20 cellular contexts compared by ENCODE assay signal in genomic region chr6:36743538-36744441, GRCh38. TPM values are rescaled to one million over a fixed set of nuclear protein-coding genes. Genes with fewer than 3 reads are reported as not detected.
DNase-seq lines count a peak whose midpoint lies in the region; ATAC-seq, FAIRE-seq and TF ChIP-seq lines count a peak whose summit lies in the region.
"Had no signal": no experiment of that assay in that cellular context is flagged by ENCODE, and none has a peak within 500 bp of the region (broad histone marks: within the 10 kb centered on the region; RNA-seq: fewer than 3 reads in every experiment).

No MANE protein-coding gene starts in this region.

- no peaks in the 10 kb centered on the region for H3K4me1 ChIP-seq in right cardiac atrium (ENCODE audit: control insufficient read depth, insufficient read depth, low read length)
- peaks cover 13% of the 10 kb centered on the region for H3K4me1 ChIP-seq in left ventricle myocardium inferior
- H3K4me1 ChIP-seq in keratinocyte (ENCODE audit: control insufficient read depth, extremely low read depth, insufficient read depth, low read length): peaks cover 10% of the 10 kb centered on the region
- peaks cover 17 to 37% (median 24%) of the 10 kb centered on the region in 4 donors for H3K4me1 ChIP-seq in transverse colon
- H3K4me1 ChIP-seq: gastrocnemius medialis, HAP-1, SJCRH30 had no signal

- no peaks in the 10 kb centered on the region for H3K79me2 ChIP-seq in keratinocyte (ENCODE audit: control insufficient read depth, insufficient read depth, low read length)

- dilution Hi-C loops in keratinocyte (cut with MboI; ENCODE audit: extremely low pct_ligation_motif_present, low sequenced_read_pairs): no loop called here

- H2AFZ ChIP-seq in keratinocyte (ENCODE audit: control insufficient read depth, low read length): no peak overlapping the region

- H3K27ac ChIP-seq in right cardiac atrium (ENCODE audit: low read length) (no peak overlapping the region), left ventricle myocardium inferior (replicated peaks) (no peak overlapping the region), keratinocyte (ENCODE audit: control insufficient read depth, insufficient read depth, low read length) (no peak overlapping the region), transverse colon (peak overlapping the region; percentile 77 to 90 (median 82)), substantia nigra (ENCODE audit: low read depth, low read length, poor library complexity, severe bottlenecking) (no peak overlapping the region), brain microvascular endothelial cell (no peak overlapping the region)
- H3K27ac ChIP-seq: gastrocnemius medialis, SJCRH30 had no signal

- no peaks in the 10 kb centered on the region for H3K9me1 ChIP-seq in keratinocyte (ENCODE audit: control insufficient read depth, extremely low read depth, insufficient read depth, low read length)

- H4K20me1 ChIP-seq in keratinocyte (ENCODE audit: control insufficient read depth, extremely low read depth, insufficient read depth, low read length): no peaks in the 10 kb centered on the region

- TF ChIP-seq CTCF in left ventricle myocardium inferior (IDR thresholded peaks at IDR 0.05; ENCODE audit: borderline replicate concordance) (no peak), keratinocyte (optimal IDR thresholded peaks at IDR 0.05 in 1 of 3, IDR thresholded peaks at IDR 0.05 in 1 of 3, conservative IDR thresholded peaks at IDR 0.05 in 1 of 3; ENCODE audit: extremely low read depth in 1 of 3, insufficient read depth in 2 of 3, low read length in 3 of 3) (no peak), transverse colon (IDR thresholded peaks at IDR 0.05) (no peak), brain microvascular endothelial cell (IDR thresholded peaks at IDR 0.05; ENCODE audit: low read depth, low read length, missing control alignments) (no peak)

- 81% methylated on average over 24 of the region's 24 CpGs for WGBS in right cardiac atrium
- 16 to 57% methylated on average over 5 to 24 of the region's 24 CpGs for WGBS in transverse colon (ENCODE audit: low coverage in 1 of 2), 2 donors

- in situ Hi-C loops in transverse colon (cut with MboI; ENCODE audit: low pct_ligation_motif_present in 1 of 4, low pct_unique_long_range_greater_than_20kb in 1 of 4, low sequenced_read_pairs in 3 of 4) (no loop called here), brain microvascular endothelial cell (cut with HindIII; ENCODE audit: low pct_ligation_motif_present, low sequenced_read_pairs) (no loop called here)

- intact Hi-C loops in right cardiac atrium (cut with DNase I): no loop called here
- intact Hi-C loops in left ventricle myocardium inferior (cut with micrococcal nuclease): no loop called here
- intact Hi-C loops in transverse colon (cut with DNase I; ENCODE audit: low total_unique reads): no loop called here

- no peaks in the 10 kb centered on the region for H3K36me3 ChIP-seq in left ventricle myocardium inferior
- H3K36me3 ChIP-seq in keratinocyte (ENCODE audit: control insufficient read depth in 2 of 2, extremely low read depth in 1 of 2, insufficient read depth in 2 of 2, low read length in 2 of 2): no peaks in the 10 kb centered on the region
- H3K36me3 ChIP-seq in transverse colon: no peaks in the 10 kb centered on the region
- H3K36me3 ChIP-seq in brain microvascular endothelial cell (replicated peaks): no peaks in the 10 kb centered on the region
- H3K36me3 ChIP-seq: gastrocnemius medialis, HAP-1, SJCRH30 had no signal

- H3K9ac ChIP-seq in keratinocyte (ENCODE audit: control insufficient read depth, extremely low read depth, insufficient read depth, low read length): no peak overlapping the region

- TF ChIP-seq POLR2A in transverse colon (IDR thresholded peaks at IDR 0.05): peak; percentile 58

- H3K4me3 ChIP-seq in right cardiac atrium (ENCODE audit: low read length) (no peak overlapping the region), left ventricle myocardium inferior (no peak overlapping the region), keratinocyte (ENCODE audit: control insufficient read depth in 2 of 3, extremely low read depth in 1 of 3, insufficient read depth in 2 of 3, low read depth in 1 of 3, low read length in 3 of 3) (no peak overlapping the region), transverse colon (peak overlapping the region in 1 of 4 donors; percentile 30), brain microvascular endothelial cell (ENCODE audit: low read depth, low read length) (no peak overlapping the region)
- H3K4me3 ChIP-seq: gastrocnemius medialis, HAP-1, lung, SJCRH30 had no signal

- peak; percentile 39 to 49 (median 41) for DNase-seq in right cardiac atrium
- DNase-seq in left ventricle myocardium inferior: no peak
- peak; percentile 27 for DNase-seq in UCSD-AML1 (lab: John Stamatoyannopoulos, UW; ENCODE audit: unreplicated experiment)
- no peak for DNase-seq in keratinocyte (ENCODE audit: low read depth, low spot score)
- DNase-seq in transverse colon: peak; percentile 87
- no peak for DNase-seq in substantia nigra (lab: John Stamatoyannopoulos, UW)
- DNase-seq in brain microvascular endothelial cell: no peak
- no peak for DNase-seq in hypothalamus (lab: John Stamatoyannopoulos, UW)
- DNase-seq: activated CD4-positive, alpha-beta T cell treated with anti-CD3 and anti-CD28 coated beads, Interleukin-2, amount 50 U/mL, for 48 hours; COR-L47; gastrocnemius medialis; NCI-H510A; retina; SJCRH30 had no signal

- no peaks in the 10 kb centered on the region for H3K27me3 ChIP-seq in right cardiac atrium (ENCODE audit: control insufficient read depth, insufficient read depth)
- H3K27me3 ChIP-seq in left ventricle myocardium inferior (ENCODE audit: low read depth): no peaks in the 10 kb centered on the region
- no peaks in the 10 kb centered on the region for H3K27me3 ChIP-seq in keratinocyte (ENCODE audit: control insufficient read depth, extremely low read depth, insufficient read depth, low read length)
- H3K27me3 ChIP-seq in transverse colon: no peaks in the 10 kb centered on the region
- no peaks in the 10 kb centered on the region for H3K27me3 ChIP-seq in brain microvascular endothelial cell (replicated peaks)
- H3K27me3 ChIP-seq: gastrocnemius medialis had no signal

- peak in 1 of 2 donors; percentile 60 for ATAC-seq in right cardiac atrium
- ATAC-seq: gastrocnemius medialis had no signal

- peak; percentile 5 for FAIRE-seq in keratinocyte (lab: Jason Lieb, UNC)
- FAIRE-seq: G401.6, GM12891, HTR-8/SVneo had no signal

- peak; percentile 69 for TF ChIP-seq EP300 in transverse colon (IDR thresholded peaks at IDR 0.05; ENCODE audit: low read depth)

- H3K9me3 ChIP-seq in right cardiac atrium (ENCODE audit: control insufficient read depth, low read length) (no peaks in the 10 kb centered on the region), left ventricle myocardium inferior (replicated peaks) (peaks cover 6% of the 10 kb centered on the region), keratinocyte (ENCODE audit: control insufficient read depth, low read depth, low read length) (no peaks in the 10 kb centered on the region), transverse colon (no peaks in the 10 kb centered on the region)
- H3K9me3 ChIP-seq: gastrocnemius medialis, HAP-1, SJCRH30 had no signal

- no peak overlapping the region for H3K4me2 ChIP-seq in keratinocyte (ENCODE audit: control insufficient read depth, extremely low read depth, insufficient read depth, low read depth, low read length)

RNA-seq across cellular contexts. Expression of gene RAB44, which starts 46.2 kb away (rescaled TPM):
- total RNA-seq in right cardiac atrium (under 1 TPM in 2 of 4 donors, not detected in 2; 0.06 TPM), left ventricle myocardium inferior (0.05 TPM), transverse colon (1 to 10 TPM in 1 of 4 donors, under 1 TPM in 3; 0.14 to 1.1 (median 0.46) TPM)
- polyA plus RNA-seq in right cardiac atrium (not detected), keratinocyte (0.03 TPM in 2 of 3 replicates, not detected in the other)
- polyA plus RNA-seq in keratinocyte (2011; ENCODE audit: low read depth): 0.07 TPM
- not detected in 2 replicates for polyA plus RNA-seq in keratinocyte (2011; cell fraction: cytosol; rRNA removed)
- 0.03 and 0.05 TPM in 2 replicates for polyA plus RNA-seq in keratinocyte (2011; cell fraction: nucleus; rRNA removed)
- polyA plus RNA-seq in keratinocyte (2012; ENCODE audit: low replicate concordance): 0.13 TPM in 1 of 2 replicates, not detected in the other
- polyA minus RNA-seq in keratinocyte: not detected in 3 replicates
- polyA minus RNA-seq in keratinocyte (2011; cell fraction: cytosol; rRNA and poly(A)+ RNA removed): not detected
- not detected in 2 replicates for polyA minus RNA-seq in keratinocyte (2011; cell fraction: nucleus; rRNA and poly(A)+ RNA removed)
- total RNA-seq: SJCRH30 had no signal
- polyA plus RNA-seq: neural cell had no signal

Comparison
In these comparisons a context has a peak if more than half of its experiments do, and no peak if none do; other contexts are left out.
1. DNase-seq: peak in right cardiac atrium (3 of 3), UCSD-AML1 (single experiment) and transverse colon (single experiment); none in left ventricle myocardium inferior (single experiment), keratinocyte (single experiment), substantia nigra (0 of 49), brain microvascular endothelial cell (single experiment) and hypothalamus (0 of 51).
2. H3K27ac ChIP-seq: peak in transverse colon (4 of 4); none in right cardiac atrium (single experiment), left ventricle myocardium inferior (single experiment), keratinocyte (single experiment), substantia nigra (single experiment) and brain microvascular endothelial cell (single experiment).